In genomic region chr5:150671509-150672236, GRCh38 we compare ENCODE assay signal across 8 cellular contexts. TPM values are rescaled to one million over a fixed set of nuclear protein-coding genes. Genes with fewer than 3 reads are reported as not detected.
A peak's percentile ranks its signal among the peaks of the same experiment; 100 is the strongest.
DNase-seq lines count a peak whose midpoint lies in the region; ATAC-seq, FAIRE-seq and TF ChIP-seq lines count a peak whose summit lies in the region.

No MANE protein-coding gene starts in this region.

- peak overlapping the region; percentile 65 for H3K4me3 Mint-ChIP-seq in activated CD8-positive, alpha-beta memory T cell treated with anti-CD3 and anti-CD28 coated beads, Interleukin-2, amount 10 ng/mL, durations not matched to agents 7 days and 5 days

- no peaks in the 10 kb centered on the region for H3K9me3 ChIP-seq in ascending aorta
- H3K9me3 ChIP-seq in left lung = no peaks in the 10 kb centered on the region
- H3K9me3 ChIP-seq in suprapubic skin = no peaks in the 10 kb centered on the region

- H3K27me3 ChIP-seq in ascending aorta = no peaks in the 10 kb centered on the region
- H3K27me3 ChIP-seq in left lung = peaks cover 5 to 16% of the 10 kb centered on the region in 2 donors
- no peaks in the 10 kb centered on the region for H3K27me3 ChIP-seq in suprapubic skin

- FAIRE-seq in GM12892 (lab: Jason Lieb, UNC) = no peak

- 21% methylated on average over 20 of the region's 51 CpGs for WGBS in suprapubic skin

- H3K36me3 Mint-ChIP-seq in activated CD8-positive, alpha-beta memory T cell treated with anti-CD3 and anti-CD28 coated beads, Interleukin-2, amount 10 ng/mL, durations not matched to agents 7 days and 5 days = no peaks in the 10 kb centered on the region

- CTCF ChIA-PET in activated CD8-positive, alpha-beta memory T cell treated with anti-CD3 and anti-CD28 coated beads, Interleukin-2, amount 10 ng/mL, durations not matched to agents 7 days and 5 days (lab: Charles Lee) = interaction anchor here (1.0 to 1.3 kb wide), 4 partner anchors 8 to 107 kb away, joined by 3 to 4 read pairs (median 3); partner anchors contain the start of genes MYOZ3 and SMIM3

- peaks cover 34 to 43% of the 10 kb centered on the region in 2 donors for H3K4me1 ChIP-seq in ascending aorta
- H3K4me1 ChIP-seq in left lung = peaks cover 10 to 33% of the 10 kb centered on the region in 2 donors
- H3K4me1 ChIP-seq in suprapubic skin = peaks cover 33% of the 10 kb centered on the region

- intact Hi-C loops in ascending aorta (cut with DNase I) (no loop called here), left lung (cut with DNase I) (no loop called here)

- no peaks in the 10 kb centered on the region for H3K9me3 Mint-ChIP-seq in activated CD8-positive, alpha-beta memory T cell treated with anti-CD3 and anti-CD28 coated beads, Interleukin-2, amount 10 ng/mL, durations not matched to agents 7 days and 5 days (ENCODE audit: low read depth)

- H3K27me3 Mint-ChIP-seq in activated CD8-positive, alpha-beta memory T cell treated with anti-CD3 and anti-CD28 coated beads, Interleukin-2, amount 10 ng/mL, durations not matched to agents 7 days and 5 days = peaks cover 25% of the 10 kb centered on the region

- peaks cover 4% of the 10 kb centered on the region for H3K4me1 Mint-ChIP-seq in activated CD8-positive, alpha-beta memory T cell treated with anti-CD3 and anti-CD28 coated beads, Interleukin-2, amount 10 ng/mL, durations not matched to agents 7 days and 5 days

- TF ChIP-seq CTCF in ascending aorta (IDR thresholded peaks at IDR 0.05) (no peak), left lung (IDR thresholded peaks at IDR 0.05) (no peak), suprapubic skin (IDR thresholded peaks at IDR 0.05) (no peak)

- ATAC-seq in activated CD8-positive, alpha-beta memory T cell treated with anti-CD3 and anti-CD28 coated beads, Interleukin-2, amount 10 ng/mL, durations not matched to agents 7 days and 5 days = peak; percentile 64
- ATAC-seq in left lung = peak; percentile 34
- ATAC-seq in HG02885 (IDR thresholded peaks at IDR 0.05; ENCODE audit: poor library complexity, unreplicated experiment) = no peak

- H3K4me3 ChIP-seq in ascending aorta = peak overlapping the region; percentile 52 to 64
- H3K4me3 ChIP-seq in left lung = peak overlapping the region; percentile 30 to 43
- peak overlapping the region; percentile 53 for H3K4me3 ChIP-seq in suprapubic skin

- H3K27ac ChIP-seq in ascending aorta (peak overlapping the region; percentile 88 to 95), left lung (peak overlapping the region in 1 of 2 donors; percentile 5), suprapubic skin (peak overlapping the region; percentile 64)

- DNase-seq in activated CD8-positive, alpha-beta memory T cell treated with anti-CD3 and anti-CD28 coated beads, Interleukin-2, amount 10 ng/mL, durations not matched to agents 7 days and 5 days = peak; percentile 36
- DNase-seq in activated CD8-positive, alpha-beta memory T cell treated with anti-CD3 and anti-CD28 coated beads for 24 hours = no peak
- DNase-seq in ascending aorta (ENCODE audit: low spot score in 2 of 2) (no peak), left lung (peak in 1 of 2 donors; percentile 83), suprapubic skin (ENCODE audit: low spot score in 2 of 2) (no peak), GM12892 (ENCODE audit: insufficient read length) (no peak), A172 (ENCODE audit: low spot score) (no peak)

- TF ChIP-seq EP300 in suprapubic skin (IDR thresholded peaks at IDR 0.05) = no peak

- H3K27ac Mint-ChIP-seq in activated CD8-positive, alpha-beta memory T cell treated with anti-CD3 and anti-CD28 coated beads, Interleukin-2, amount 10 ng/mL, durations not matched to agents 7 days and 5 days = no peak overlapping the region

- TF ChIP-seq POLR2A in suprapubic skin (IDR thresholded peaks at IDR 0.05) (no peak), GM12892 (IDR thresholded peaks at IDR 0.05; ENCODE audit: low read depth, low read length) (no peak)

- H3K36me3 ChIP-seq in ascending aorta (no peaks in the 10 kb centered on the region), left lung (no peaks in the 10 kb centered on the region), suprapubic skin (no peaks in the 10 kb centered on the region)

RNA-seq across cellular contexts. Expression of gene MYOZ3, which starts 10.6 kb away (rescaled TPM):
- not detected for total RNA-seq in activated CD8-positive, alpha-beta memory T cell treated with anti-CD3 and anti-CD28 coated beads, Interleukin-2, amount 10 ng/mL, durations not matched to agents 7 days and 5 days
- total RNA-seq in ascending aorta (1.1 TPM), left lung (1 to 10 TPM in 1 of 2 donors, under 1 TPM in 1; 0.79 to 3.1 TPM), suprapubic skin (under 1 TPM in 1 of 4 donors, not detected in 3; 0.30 TPM)
- 0.38 TPM for polyA plus RNA-seq in GM12892 (2012; ENCODE audit: missing spikeins)
- total RNA-seq in A172 (2014; rRNA removed; shearing (Covaris generic)) = 0.07 and 0.45 TPM in 2 replicates

RNA-seq across cellular contexts. Expression of gene RBM22, which starts 29.2 kb away (rescaled TPM):
- 10 to 100 TPM; 63.3 to 78.7 TPM for total RNA-seq in activated CD8-positive, alpha-beta memory T cell treated with anti-CD3 and anti-CD28 coated beads, Interleukin-2, amount 10 ng/mL, durations not matched to agents 7 days and 5 days
- 45.3 TPM for total RNA-seq in ascending aorta
- total RNA-seq in left lung = 10 to 100 TPM; 36.4 to 48.1 TPM
- 10 to 100 TPM; 30.1 to 63.9 (median 43.8) TPM for total RNA-seq in suprapubic skin
- polyA plus RNA-seq in GM12892 (2012; ENCODE audit: missing spikeins) = 36.5 TPM
- 36.4 and 45.8 TPM in 2 replicates for total RNA-seq in A172 (2014; rRNA removed; shearing (Covaris generic))

RNA-seq across cellular contexts. Expression of gene SYNPO, which starts 31.2 kb away (rescaled TPM):
- total RNA-seq in activated CD8-positive, alpha-beta memory T cell treated with anti-CD3 and anti-CD28 coated beads, Interleukin-2, amount 10 ng/mL, durations not matched to agents 7 days and 5 days = under 1 TPM; 0.05 to 0.09 TPM
- total RNA-seq in ascending aorta (128 TPM), left lung (100 to 1,000 TPM in 1 of 2 donors, 10 to 100 TPM in 1; 80.4 to 114 TPM), suprapubic skin (1 to 10 TPM; 3.3 to 8.5 (median 5.6) TPM)
- 18.8 TPM for polyA plus RNA-seq in GM12892 (2012; ENCODE audit: missing spikeins)
- total RNA-seq in A172 (2014; rRNA removed; shearing (Covaris generic)) = 7.2 and 9.0 TPM in 2 replicates
